In the genomic region with DNA sequence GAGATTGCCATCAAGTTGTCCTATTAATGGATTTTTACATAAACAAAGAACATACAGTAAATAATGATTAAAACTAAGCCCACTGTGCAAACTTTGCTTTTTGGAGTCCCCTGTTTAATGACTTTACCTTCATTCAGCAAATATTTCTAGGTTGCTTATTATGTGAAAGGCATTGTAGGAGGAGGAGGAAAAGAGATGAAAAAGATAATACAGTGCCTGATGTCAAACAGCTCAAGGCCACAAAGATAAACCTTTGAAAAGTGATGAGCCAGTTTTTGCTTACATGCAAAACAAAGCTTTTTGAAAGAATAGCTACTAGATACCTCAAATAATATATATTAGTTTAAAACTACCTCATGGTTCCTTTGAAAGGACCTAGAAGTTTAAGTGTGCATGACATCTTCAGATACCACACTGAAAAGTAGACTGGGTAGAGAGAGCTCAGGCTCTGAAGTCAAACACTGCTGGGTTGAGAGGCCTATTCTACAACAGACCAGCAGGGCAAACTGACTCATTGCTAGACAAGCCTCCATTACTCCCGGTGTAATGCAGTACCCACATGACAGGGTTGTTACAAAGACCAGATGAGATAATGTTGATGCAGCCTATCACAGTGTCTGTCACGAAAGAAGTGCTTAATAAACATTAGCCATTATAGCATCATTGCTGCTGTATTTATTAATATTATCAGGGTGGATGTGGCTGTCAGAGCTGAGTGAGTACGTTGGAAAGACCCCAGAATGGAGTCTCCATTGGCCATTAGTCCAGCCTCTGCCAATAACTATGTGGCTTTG, we compare ENCODE assay signal across 9 cellular contexts. TPM values are rescaled to one million over a fixed set of nuclear protein-coding genes. Genes with fewer than 3 reads are reported as not detected.
DNase-seq lines count a peak whose midpoint lies in the region; ATAC-seq and TF ChIP-seq lines count a peak whose summit lies in the region.
"Had no signal": no experiment of that assay in that cellular context is flagged by ENCODE, and none has a peak within 500 bp of the region (broad histone marks: within the 10 kb centered on the region; RNA-seq: fewer than 3 reads in every experiment).

No MANE protein-coding gene starts in this region.

- no peaks in the 10 kb centered on the region for H3K27me3 ChIP-seq in hepatocyte
- H3K27me3 ChIP-seq: SJSA1 had no signal

- H3K4me1 Mint-ChIP-seq in Calu3 (ENCODE audit: low read depth, unreplicated experiment) = peaks cover 63% of the 10 kb centered on the region

- intact Hi-C loops in Calu3 (cut with micrococcal nuclease; ENCODE audit: unreplicated experiment) (no loop called here), cardiac septum (cut with DNase I) (no loop called here)

- H3K9me2 ChIP-seq in hepatocyte (replicated peaks; ENCODE audit: insufficient read depth) = no peaks in the 10 kb centered on the region

- H2AFZ ChIP-seq in hepatocyte = no peak overlapping the region

- DNase-seq in Calu3 = peak; percentile 43
- peak; percentile 54 for DNase-seq in SK-N-DZ (ENCODE audit: low spot score)
- peak; percentile 67 for DNase-seq in hepatocyte (ENCODE audit: low spot score)
- DNase-seq in NK-92 (lab: John Stamatoyannopoulos, UW; ENCODE audit: unreplicated experiment) = no peak
- DNase-seq in cardiac septum (ENCODE audit: low spot score) = no peak
- no peak for DNase-seq in NOMO-1 treated with DMSO at 0.1 percent for 48 hours (lab: John Stamatoyannopoulos, UW; ENCODE audit: unreplicated experiment)

- no TSS peak for BruUV-seq in Calu3 (replicated peaks; lab: Mats Ljungman, UMichigan)

- TF ChIP-seq CTCF in Calu3 (IDR thresholded peaks at IDR 0.05; ENCODE audit: unreplicated experiment) (peak; percentile 66), hepatocyte (IDR thresholded peaks at IDR 0.05; ENCODE audit: poor library complexity) (peak; percentile 15)

- H3K4me2 ChIP-seq in hepatocyte = no peak overlapping the region

- no peak overlapping the region for H3K4me3 ChIP-seq in hepatocyte
- H3K4me3 ChIP-seq: SJSA1 had no signal

- no peaks in the 10 kb centered on the region for H3K36me3 ChIP-seq in hepatocyte (replicated peaks; ENCODE audit: insufficient read depth, low read depth)

- H3K9me3 ChIP-seq in hepatocyte (ENCODE audit: low read depth) = no peaks in the 10 kb centered on the region
- H3K9me3 ChIP-seq: SJSA1 had no signal

- no peak overlapping the region for H3K27ac Mint-ChIP-seq in Calu3 (ENCODE audit: unreplicated experiment)

- H3K27ac ChIP-seq in hepatocyte = peak overlapping the region; percentile 51
- H3K27ac ChIP-seq: SJSA1 had no signal

- H3K9me3 Mint-ChIP-seq in Calu3 (ENCODE audit: low read depth, unreplicated experiment) = no peaks in the 10 kb centered on the region

- ATAC-seq in GM18909 (IDR thresholded peaks at IDR 0.05; ENCODE audit: poor library complexity, unreplicated experiment) (peak; percentile 96), HG03095 (IDR thresholded peaks at IDR 0.05; ENCODE audit: unreplicated experiment) (peak; percentile 89)

- CTCF ChIA-PET in Calu3 (lab: Charles Lee) = interaction anchor here (0.7 to 2.2 kb wide), 5 partner anchors 9 to 209 kb away, joined by 3 to 16 read pairs (median 3); a partner anchor contains a TSS

- peaks cover 57% of the 10 kb centered on the region for H3K79me2 ChIP-seq in hepatocyte

- no peak overlapping the region for H3K4me3 Mint-ChIP-seq in Calu3 (ENCODE audit: low read depth, unreplicated experiment)

- H3K36me3 Mint-ChIP-seq in Calu3 (ENCODE audit: insufficient read depth, unreplicated experiment) = peaks cover 19% of the 10 kb centered on the region

- no peaks in the 10 kb centered on the region for H4K20me1 ChIP-seq in hepatocyte (ENCODE audit: insufficient read depth, poor library complexity, severe bottlenecking)

- no peaks in the 10 kb centered on the region for H3K27me3 Mint-ChIP-seq in Calu3 (ENCODE audit: unreplicated experiment)

- WGBS in hepatocyte (ENCODE audit: low lambda C conversion rate, missing lambda C conversion rate) = 55% methylated on average over 3 of the region's 3 CpGs

- no peaks in the 10 kb centered on the region for H3K4me1 ChIP-seq in hepatocyte (ENCODE audit: insufficient read depth)
- H3K4me1 ChIP-seq: SJSA1 had no signal

RNA-seq across cellular contexts. Expression of a gene that starts 11.8 kb away (rescaled TPM):
- total RNA-seq in Calu3 (2022) = 63.1 and 80.7 TPM in 2 replicates
- 50.4 and 52.4 TPM in 2 replicates for polyA plus RNA-seq in SK-N-DZ (2014; cell fraction: cytosol; rRNA removed)
- 51.1 and 65.7 TPM in 2 replicates for polyA plus RNA-seq in SK-N-DZ (2014; cell fraction: nucleus; rRNA removed)
- 27.5 and 37.3 TPM in 2 replicates for total RNA-seq in hepatocyte
- 9.0 and 10.7 TPM in 2 replicates for polyA plus RNA-seq in hepatocyte
- total RNA-seq in cardiac septum = not detected

Comparison
In these comparisons a context has a peak if more than half of its experiments do, and no peak if none do; other contexts are left out.
1. DNase-seq: peak in Calu3 (single experiment), SK-N-DZ (single experiment) and hepatocyte (single experiment); none in NK-92 (single experiment), cardiac septum (single experiment) and NOMO-1 treated with DMSO at 0.1 percent for 48 hours (single experiment).
2. RNA of a gene that starts 11.8 kb away (total RNA-seq): 63.1 to 80.7 TPM in Calu3 and 27.5 to 37.3 TPM in hepatocyte; not detected in cardiac septum (single experiment); every median in the first group is over 10 times any median in the second.